20 cellular contexts compared by ENCODE assay signal in genomic region chr19:50628551-50628950, GRCh38. TPM values are rescaled to one million over a fixed set of nuclear protein-coding genes. Genes with fewer than 3 reads are reported as not detected.
A peak's percentile ranks its signal among the peaks of the same experiment; 100 is the strongest.
DNase-seq lines count a peak whose midpoint lies in the region; ATAC-seq and TF ChIP-seq lines count a peak whose summit lies in the region.
"Had no signal": no experiment of that assay in that cellular context is flagged by ENCODE, and none has a peak within 500 bp of the region (broad histone marks: within the 10 kb centered on the region; RNA-seq: fewer than 3 reads in every experiment).

No MANE protein-coding gene starts in this region.

- 88 to 96% methylated on average over 4 to 6 of the region's 7 CpGs for WGBS in endodermal cell (ENCODE audit: insufficient coverage in 1 of 2, insufficient read length in 1 of 2), 2 experiments

- peaks cover 22% of the 10 kb centered on the region for H3K27me3 Mint-ChIP-seq in endodermal cell (ENCODE audit: insufficient read depth)

- no peak for ATAC-seq in HG03196 (IDR thresholded peaks at IDR 0.05; ENCODE audit: unreplicated experiment)

- H3K9me3 Mint-ChIP-seq in endodermal cell, result peaks cover 6% of the 10 kb centered on the region

- H3K27ac Mint-ChIP-seq in endodermal cell, result no peak overlapping the region
- H3K27ac Mint-ChIP-seq: CD14-positive monocyte; CD4-positive, alpha-beta memory T cell; CD4-positive, CD25-positive, alpha-beta regulatory T cell; CD8-positive, alpha-beta memory T cell had no signal

- H3K36me3 Mint-ChIP-seq in endodermal cell (ENCODE audit: low read depth), result no peaks in the 10 kb centered on the region
- H3K36me3 Mint-ChIP-seq: CD14-positive monocyte; CD4-positive, CD25-positive, alpha-beta regulatory T cell had no signal

- H3K4me3 Mint-ChIP-seq in endodermal cell, result no peak overlapping the region
- H3K4me3 Mint-ChIP-seq: CD14-positive monocyte; CD4-positive, alpha-beta memory T cell; CD4-positive, CD25-positive, alpha-beta regulatory T cell; CD8-positive, alpha-beta memory T cell had no signal

- H3K4me3 ChIP-seq in HEK293 (ENCODE audit: low read depth, low read length), result no peak overlapping the region
- H3K4me3 ChIP-seq in endodermal cell (ENCODE audit: low read length), result no peak overlapping the region
- H3K4me3 ChIP-seq: BLaER1 had no signal

- no peaks in the 10 kb centered on the region for H3K4me1 Mint-ChIP-seq in endodermal cell
- H3K4me1 Mint-ChIP-seq: CD14-positive monocyte; CD4-positive, alpha-beta memory T cell; CD4-positive, CD25-positive, alpha-beta regulatory T cell; CD8-positive, alpha-beta memory T cell had no signal

- CTCF ChIA-PET in HEK293 (lab: Yijun Ruan, JAX), result interaction anchor here (0.6 to 1.0 kb wide), 3 partner anchors 72 to 466 kb away, joined by 3 read pairs; no protein-coding TSS in a partner anchor

- no peaks in the 10 kb centered on the region for H3K27me3 ChIP-seq in endodermal cell (ENCODE audit: control insufficient read depth, insufficient read depth, low read length, poor library complexity, severe bottlenecking)
- H3K27me3 ChIP-seq: BE2C, BLaER1 had no signal

- no peak overlapping the region for H3K27ac ChIP-seq in HEK293 (ENCODE audit: extremely low read depth, low read depth, low read length)
- no peak overlapping the region for H3K27ac ChIP-seq in endodermal cell (ENCODE audit: low read depth, low read length)
- H3K27ac ChIP-seq: BLaER1 had no signal

- H3K9ac ChIP-seq in endodermal cell (ENCODE audit: extremely low read depth, low read length, poor library complexity, severe bottlenecking), result no peak overlapping the region
- H3K9ac ChIP-seq: BLaER1 had no signal

- DNase-seq in endodermal cell (peak; percentile 5), islet precursor cell (peak; percentile 5), ureter (ENCODE audit: low spot score) (no peak), OCI-M2 (lab: John Stamatoyannopoulos, UW; ENCODE audit: unreplicated experiment) (no peak)
- DNase-seq: 8988T; ACHN; BE2C; C1 segment of cervical spinal cord; CD4-positive, alpha-beta memory T cell; CD4-positive, CD25-positive, alpha-beta regulatory T cell; CD8-positive, alpha-beta memory T cell; COR-L47; DMS 273 treated with DMSO at 0.1 percent for 48 hours; DMS79 treated with DMSO at 0.1 percent for 48 hours; GF-D8 had no signal

- POLR2A ChIA-PET in HEK293 (lab: Yijun Ruan, JAX), result no interaction called here

- H3K9me3 ChIP-seq in HEK293 (ENCODE audit: control insufficient read depth, insufficient read depth, low read depth, low read length) (no peaks in the 10 kb centered on the region), endodermal cell (ENCODE audit: control insufficient read depth, low read length) (peaks cover 2% of the 10 kb centered on the region)
- H3K9me3 ChIP-seq: BE2C had no signal

- H3K36me3 ChIP-seq in HEK293 (ENCODE audit: control insufficient read depth in 2 of 2, insufficient read depth in 1 of 2, low read length in 2 of 2), result no peaks in the 10 kb centered on the region
- no peaks in the 10 kb centered on the region for H3K36me3 ChIP-seq in endodermal cell (ENCODE audit: control insufficient read depth, insufficient read depth, low read length)
- H3K36me3 ChIP-seq: BE2C, BLaER1 had no signal

- TF ChIP-seq CTCF in HEK293 (tag by site-specific recombination; IDR thresholded peaks at IDR 0.05) (no peak), endodermal cell (conservative IDR thresholded peaks at IDR 0.05) (no peak)

- H3K4me1 ChIP-seq in HEK293 (ENCODE audit: control insufficient read depth, insufficient read depth, low read length), result no peaks in the 10 kb centered on the region
- no peaks in the 10 kb centered on the region for H3K4me1 ChIP-seq in endodermal cell (ENCODE audit: control insufficient read depth, insufficient read depth, low read length)
- H3K4me1 ChIP-seq: BE2C, BLaER1 had no signal

TF ChIP-seq in HEK293, 187 proteins besides CTCF, POLR2A, EP300 and RAD21:
- TF ChIP-seq PRDM10 (tag by site-specific recombination; IDR thresholded peaks at IDR 0.05), result peak; percentile 66
- no peak for TF ChIP-seq ZSCAN5A (tag by site-specific recombination; IDR thresholded peaks at IDR 0.05)
- TF ChIP-seq ZNF555 (tag by site-specific recombination; conservative IDR thresholded peaks at IDR 0.05), result no peak
- TF ChIP-seq ZNF560 (tag by site-specific recombination; IDR thresholded peaks at IDR 0.05; ENCODE audit: borderline replicate concordance), result no peak

RNA-seq across cellular contexts. Expression of gene SYT3, which starts 11.1 kb away (rescaled TPM):
- total RNA-seq in endodermal cell, result 1 to 10 TPM; 1.7 to 1.9 TPM
- polyA plus RNA-seq in endodermal cell (2013, experiment 1 of 2), result 2.7 TPM
- 1.7 TPM for polyA plus RNA-seq in endodermal cell (2013, experiment 2 of 2)
- total RNA-seq in ureter, result 0.96 TPM
- total RNA-seq: CD4-positive, alpha-beta memory T cell; CD4-positive, CD25-positive, alpha-beta regulatory T cell had no signal
- polyA plus RNA-seq: CD14-positive monocyte; CD4-positive, CD25-positive, alpha-beta regulatory T cell had no signal

RNA-seq across cellular contexts. Expression of gene C19orf81, which starts 20.7 kb away (rescaled TPM):
- 10 to 100 TPM; 11.3 to 26.8 TPM for total RNA-seq in endodermal cell
- 5.3 TPM for polyA plus RNA-seq in endodermal cell (2013, experiment 1 of 2)
- polyA plus RNA-seq in endodermal cell (2013, experiment 2 of 2), result 1.7 TPM
- 1.6 TPM for total RNA-seq in ureter
- total RNA-seq: CD4-positive, alpha-beta memory T cell; CD4-positive, CD25-positive, alpha-beta regulatory T cell; CD8-positive, alpha-beta memory T cell had no signal
- polyA plus RNA-seq: AG04450; CD14-positive monocyte; CD4-positive, alpha-beta memory T cell; CD4-positive, CD25-positive, alpha-beta regulatory T cell; CD8-positive, alpha-beta memory T cell had no signal

Comparison
In these comparisons a context has a peak if more than half of its experiments do, and no peak if none do; other contexts are left out.
1. DNase-seq: peak in endodermal cell (single experiment) and islet precursor cell (single experiment); none in ureter (single experiment) and OCI-M2 (single experiment).